10 cellular contexts compared by ENCODE assay signal in genomic region chr22:28029201-28029948, GRCh38.
DNase-seq lines count a peak whose midpoint lies in the region; ATAC-seq, FAIRE-seq and TF ChIP-seq lines count a peak whose summit lies in the region.
"Had no signal": no experiment of that assay in that cellular context is flagged by ENCODE, and none has a peak within 500 bp of the region (broad histone marks: within the 10 kb centered on the region; RNA-seq: fewer than 3 reads in every experiment).

No MANE protein-coding gene starts in this region.

- H3K4me1 ChIP-seq in endothelial cell of umbilical vein (ENCODE audit: control insufficient read depth, extremely low read depth, insufficient read depth, low read length) (peaks cover 45% of the 10 kb centered on the region), parathyroid adenoma (no peaks in the 10 kb centered on the region)

- H3K36me3 ChIP-seq in endothelial cell of umbilical vein (ENCODE audit: control insufficient read depth in 2 of 2, extremely low read depth in 1 of 2, insufficient read depth in 2 of 2, low read length in 2 of 2) (no peaks in the 10 kb centered on the region), parathyroid adenoma (ENCODE audit: control insufficient read depth, insufficient read depth, low read length) (no peaks in the 10 kb centered on the region)

- no peaks in the 10 kb centered on the region for H4K20me1 ChIP-seq in endothelial cell of umbilical vein (replicated peaks; ENCODE audit: control insufficient read depth, extremely low read depth, insufficient read depth, low read length)

- TF ChIP-seq CTCF in endothelial cell of umbilical vein (IDR thresholded peaks at IDR 0.05; ENCODE audit: extremely low read depth in 1 of 2, insufficient read depth in 1 of 2, low read depth in 1 of 2, low read length in 2 of 2) (no peak), parathyroid adenoma (IDR thresholded peaks at IDR 0.05) (no peak)
- TF ChIP-seq CTCF in activated CD8-positive, alpha-beta T cell treated with anti-CD3 and anti-CD28 coated beads for 36 hours (IDR thresholded peaks at IDR 0.05): no peak

- dilution Hi-C loops in endothelial cell of umbilical vein (cut with MboI; ENCODE audit: extremely low pct_ligation_motif_present, low sequenced_read_pairs): no loop called here

- no peak overlapping the region for H3K4me3 ChIP-seq in endothelial cell of umbilical vein (replicated peaks in 1 of 3; ENCODE audit: insufficient read depth in 1 of 3, low read depth in 1 of 3, low read length in 3 of 3)
- no peak overlapping the region for H3K4me3 ChIP-seq in parathyroid adenoma (ENCODE audit: low read depth, low read length)
- H3K4me3 ChIP-seq: dorsolateral prefrontal cortex, Peyer's patch had no signal

- H3K4me2 ChIP-seq in endothelial cell of umbilical vein (ENCODE audit: insufficient read depth, low read length) (peak overlapping the region; percentile 27), parathyroid adenoma (ENCODE audit: low read length) (no peak overlapping the region)

- CTCF ChIA-PET in endothelial cell of umbilical vein (lab: Charles Lee): interaction anchor here (2.1 to 4.1 kb wide), 3 partner anchors 10 to 83 kb away, joined by 9 to 47 read pairs (median 41); no protein-coding TSS in a partner anchor
- CTCF ChIA-PET in activated naive CD4-positive, alpha-beta T cell treated with anti-CD3 and anti-CD28 coated beads for 36 hours (lab: Charles Lee): interaction anchor here (2.9 kb wide), 1 partner anchor 9 kb away, joined by 13 read pairs; no protein-coding TSS in a partner anchor
- CTCF ChIA-PET in activated CD8-positive, alpha-beta T cell treated with anti-CD3 and anti-CD28 coated beads for 36 hours (lab: Charles Lee): interaction anchor here (1.3 to 1.7 kb wide), 2 partner anchors 9 to 413 kb away, joined by 3 to 4 read pairs; no protein-coding TSS in a partner anchor

- no peaks in the 10 kb centered on the region for H3K27me3 ChIP-seq in endothelial cell of umbilical vein (ENCODE audit: control insufficient read depth in 2 of 2, insufficient read depth in 2 of 2, low read length in 2 of 2)
- no peaks in the 10 kb centered on the region for H3K27me3 ChIP-seq in parathyroid adenoma (ENCODE audit: control insufficient read depth, insufficient read depth, low read length)
- H3K27me3 ChIP-seq: dorsolateral prefrontal cortex, Peyer's patch had no signal

- no peaks in the 10 kb centered on the region for H3K36me3 Mint-ChIP-seq in activated naive CD4-positive, alpha-beta T cell treated with anti-CD3 and anti-CD28 coated beads for 36 hours (ENCODE audit: low read depth)
- no peaks in the 10 kb centered on the region for H3K36me3 Mint-ChIP-seq in activated CD8-positive, alpha-beta T cell treated with anti-CD3 and anti-CD28 coated beads for 36 hours (ENCODE audit: low read depth)

- H3K9me3 ChIP-seq in endothelial cell of umbilical vein (replicated peaks; ENCODE audit: control insufficient read depth, insufficient read depth, low read length) (no peaks in the 10 kb centered on the region), parathyroid adenoma (ENCODE audit: control insufficient read depth, low read length) (no peaks in the 10 kb centered on the region)
- H3K9me3 ChIP-seq: Peyer's patch had no signal

- no TSS peak for BruUV-seq in endothelial cell of umbilical vein (replicated peaks; lab: Mats Ljungman, UMichigan)

- no peak overlapping the region for H2AFZ ChIP-seq in endothelial cell of umbilical vein (ENCODE audit: low read depth, low read length)
- no peak overlapping the region for H2AFZ ChIP-seq in parathyroid adenoma

- intact Hi-C loops in endothelial cell of umbilical vein (cut with micrococcal nuclease): loop anchor here (1.0 to 10.0 kb wide), 3 partner anchors 15 to 713 kb away; partner anchors contain the start of gene HSCB
- intact Hi-C loops in activated naive CD4-positive, alpha-beta T cell treated with anti-CD3 and anti-CD28 coated beads for 36 hours (cut with micrococcal nuclease): no loop called here
- intact Hi-C loops in activated CD8-positive, alpha-beta T cell treated with anti-CD3 and anti-CD28 coated beads for 36 hours (cut with micrococcal nuclease): no loop called here

- DNase-seq in GDM1 (lab: John Stamatoyannopoulos, UW) (peak; percentile 63), NCI-H2196 (lab: John Stamatoyannopoulos, UW; ENCODE audit: unreplicated experiment) (peak; percentile 77), endothelial cell of umbilical vein (ENCODE audit: low read depth, low spot score) (peak; percentile 99), NCI-H524 treated with DMSO at 0.1 percent for 48 hours (lab: John Stamatoyannopoulos, UW) (no peak)
- no peak for DNase-seq in activated naive CD4-positive, alpha-beta T cell treated with anti-CD3 and anti-CD28 coated beads for 36 hours
- DNase-seq in activated CD8-positive, alpha-beta T cell treated with anti-CD3 and anti-CD28 coated beads for 36 hours: no peak

- peak overlapping the region; percentile 49 for H3K9ac ChIP-seq in endothelial cell of umbilical vein (replicated peaks; ENCODE audit: extremely low read depth, insufficient read depth, low read length)
- no peak overlapping the region for H3K9ac ChIP-seq in parathyroid adenoma

- H3K79me2 ChIP-seq in endothelial cell of umbilical vein (ENCODE audit: control insufficient read depth, insufficient read depth, low read length) (no peaks in the 10 kb centered on the region), parathyroid adenoma (no peaks in the 10 kb centered on the region)

- FAIRE-seq in endothelial cell of umbilical vein (lab: Jason Lieb, UNC): peak; percentile 100

- H3K27ac Mint-ChIP-seq in activated naive CD4-positive, alpha-beta T cell treated with anti-CD3 and anti-CD28 coated beads for 36 hours: no peak overlapping the region
- no peak overlapping the region for H3K27ac Mint-ChIP-seq in activated CD8-positive, alpha-beta T cell treated with anti-CD3 and anti-CD28 coated beads for 36 hours

- no peak for ATAC-seq in GM21526 (IDR thresholded peaks at IDR 0.05; ENCODE audit: low FRiP score, unreplicated experiment)
- ATAC-seq in activated CD8-positive, alpha-beta T cell treated with anti-CD3 and anti-CD28 coated beads for 36 hours: no peak

- H3K4me3 Mint-ChIP-seq in activated naive CD4-positive, alpha-beta T cell treated with anti-CD3 and anti-CD28 coated beads for 36 hours: no peak overlapping the region
- H3K4me3 Mint-ChIP-seq in activated CD8-positive, alpha-beta T cell treated with anti-CD3 and anti-CD28 coated beads for 36 hours: no peak overlapping the region

- TF ChIP-seq POLR2A in endothelial cell of umbilical vein (IDR thresholded peaks at IDR 0.05; ENCODE audit: low read depth, low read length): peak; percentile 71

- H3K27ac ChIP-seq in endothelial cell of umbilical vein (ENCODE audit: insufficient read depth, low read depth, low read length) (peak overlapping the region; percentile 91), parathyroid adenoma (peak overlapping the region; percentile 42)

- no peaks in the 10 kb centered on the region for H3K9me3 Mint-ChIP-seq in activated naive CD4-positive, alpha-beta T cell treated with anti-CD3 and anti-CD28 coated beads for 36 hours
- no peaks in the 10 kb centered on the region for H3K9me3 Mint-ChIP-seq in activated CD8-positive, alpha-beta T cell treated with anti-CD3 and anti-CD28 coated beads for 36 hours

- H3K27me3 Mint-ChIP-seq in activated naive CD4-positive, alpha-beta T cell treated with anti-CD3 and anti-CD28 coated beads for 36 hours (ENCODE audit: low read depth): no peaks in the 10 kb centered on the region
- H3K27me3 Mint-ChIP-seq in activated CD8-positive, alpha-beta T cell treated with anti-CD3 and anti-CD28 coated beads for 36 hours: peaks cover 2% of the 10 kb centered on the region

- H3K9me1 ChIP-seq in endothelial cell of umbilical vein (replicated peaks; ENCODE audit: control insufficient read depth, extremely low read depth, insufficient read depth, low read length): no peaks in the 10 kb centered on the region

- H3K4me1 Mint-ChIP-seq in activated naive CD4-positive, alpha-beta T cell treated with anti-CD3 and anti-CD28 coated beads for 36 hours (ENCODE audit: low read depth): no peaks in the 10 kb centered on the region
- no peaks in the 10 kb centered on the region for H3K4me1 Mint-ChIP-seq in activated CD8-positive, alpha-beta T cell treated with anti-CD3 and anti-CD28 coated beads for 36 hours (ENCODE audit: low read depth)

- POLR2A ChIA-PET in endothelial cell of umbilical vein (lab: Charles Lee): interaction anchor here (0.6 to 0.8 kb wide), 2 partner anchors 9 to 359 kb away, joined by 3 to 5 read pairs; no protein-coding TSS in a partner anchor
- POLR2A ChIA-PET in activated CD8-positive, alpha-beta T cell treated with anti-CD3 and anti-CD28 coated beads for 36 hours (lab: Charles Lee): no interaction called here

TF ChIP-seq in endothelial cell of umbilical vein, 7 proteins besides CTCF, POLR2A, EP300 and RAD21:
- peak; percentile 88 for TF ChIP-seq FOS (IDR thresholded peaks at IDR 0.05; ENCODE audit: borderline replicate concordance, insufficient read depth, low read length)
- TF ChIP-seq, protein P1, sequence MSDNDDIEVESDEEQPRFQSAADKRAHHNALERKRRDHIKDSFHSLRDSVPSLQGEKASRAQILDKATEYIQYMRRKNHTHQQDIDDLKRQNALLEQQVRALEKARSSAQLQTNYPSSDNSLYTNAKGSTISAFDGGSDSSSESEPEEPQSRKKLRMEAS (IDR thresholded peaks at IDR 0.05; ENCODE audit: insufficient read depth, insufficient read length): no peak
- TF ChIP-seq JUN (IDR thresholded peaks at IDR 0.05; ENCODE audit: borderline replicate concordance, insufficient read depth, insufficient read length, low read depth): peak; percentile 69
- TF ChIP-seq GATA2 (IDR thresholded peaks at IDR 0.05; ENCODE audit: insufficient read depth, insufficient read length, low read depth, low read length): no peak
- peak; percentile 98 for TF ChIP-seq POLR2AphosphoS5 (IDR thresholded peaks at IDR 0.05; ENCODE audit: insufficient read depth, low read depth, low read length)
- no peak for TF ChIP-seq EZH2 (IDR thresholded peaks at IDR 0.05; ENCODE audit: borderline replicate concordance, low read depth, low read length, severe bottlenecking)
- peak; percentile 29 for TF ChIP-seq MYC (IDR thresholded peaks at IDR 0.05; ENCODE audit: low read depth, low read length)

Comparison
In these comparisons a context has a peak if more than half of its experiments do, and no peak if none do; other contexts are left out.
1. DNase-seq: peak in GDM1 (single experiment), NCI-H2196 (single experiment) and endothelial cell of umbilical vein (single experiment); none in NCI-H524 treated with DMSO at 0.1 percent for 48 hours (single experiment), activated naive CD4-positive, alpha-beta T cell treated with anti-CD3 and anti-CD28 coated beads for 36 hours (single experiment) and activated CD8-positive, alpha-beta T cell treated with anti-CD3 and anti-CD28 coated beads for 36 hours (single experiment).